Comparison of ENCODE assay signal across 23 cellular contexts in genomic region chrX:114006664-114007063, GRCh38.
"Had no signal": no experiment of that assay in that cellular context is flagged by ENCODE, and none has a peak within 500 bp of the region (broad histone marks: within the 10 kb centered on the region; RNA-seq: fewer than 3 reads in every experiment).

No MANE protein-coding gene starts in this region.

- DNase-seq: activated CD4-positive, alpha-beta memory T cell treated with anti-CD3 and anti-CD28 coated beads for 36 hours; activated CD4-positive, alpha-beta T cell treated with anti-CD3 and anti-CD28 coated beads for 1 hour; activated CD4-positive, alpha-beta T cell treated with anti-CD3 and anti-CD28 coated beads, Interleukin-2, amount 10 ng/mL, durations not matched to agents 24 days and 14 days; activated CD8-positive, alpha-beta memory T cell treated with anti-CD3 and anti-CD28 coated beads for 24 hours; activated gamma-delta T cell; activated naive CD4-positive, alpha-beta T cell treated with anti-CD3 and anti-CD28 coated beads for 36 hours; activated T-cell treated with anti-CD3 and anti-CD28 coated beads, Interleukin-2, amount 50 U/mL, for 4 hours; brain microvascular endothelial cell; Kasumi-1; KBM-7; NCI-H1105; NCI-H1436; NCI-H1694 treated with DMSO at 0.1 percent for 48 hours; NCI-H2081; NCI-H510A treated with DMSO at 0.1 percent for 48 hours; NCI-H69; NK-92 treated with Interleukin-12 subunit alpha and Interleukin-12 subunit beta, amount 100 ng/mL, for 24 hours; SHP77; T-helper 17 cell; T-helper 9 cell had no signal

- H3K27me3 Mint-ChIP-seq: activated CD4-positive, alpha-beta memory T cell treated with anti-CD3 and anti-CD28 coated beads for 36 hours; activated CD4-positive, alpha-beta T cell treated with anti-CD3 and anti-CD28 coated beads, Interleukin-2, amount 10 ng/mL, durations not matched to agents 24 days and 14 days; activated naive CD8-positive, alpha-beta T cell; T-helper 17 cell had no signal

- H3K4me3 Mint-ChIP-seq: activated CD4-positive, alpha-beta memory T cell treated with anti-CD3 and anti-CD28 coated beads for 36 hours; activated CD4-positive, alpha-beta T cell treated with anti-CD3 and anti-CD28 coated beads, Interleukin-2, amount 10 ng/mL, durations not matched to agents 24 days and 14 days; activated naive CD4-positive, alpha-beta T cell treated with anti-CD3 and anti-CD28 coated beads for 36 hours; activated naive CD8-positive, alpha-beta T cell; activated T-cell treated with anti-CD3 and anti-CD28 coated beads, Interleukin-2, amount 50 U/mL, for 4 hours; T-helper 17 cell; WTC11 had no signal

- H3K4me1 Mint-ChIP-seq: activated CD4-positive, alpha-beta T cell treated with anti-CD3 and anti-CD28 coated beads, Interleukin-2, amount 10 ng/mL, durations not matched to agents 24 days and 14 days; T-helper 17 cell had no signal

- H3K27ac Mint-ChIP-seq: activated CD4-positive, alpha-beta memory T cell treated with anti-CD3 and anti-CD28 coated beads for 36 hours; activated CD4-positive, alpha-beta T cell treated with anti-CD3 and anti-CD28 coated beads, Interleukin-2, amount 10 ng/mL, durations not matched to agents 24 days and 14 days; activated naive CD4-positive, alpha-beta T cell treated with anti-CD3 and anti-CD28 coated beads for 36 hours; activated naive CD8-positive, alpha-beta T cell; T-helper 17 cell; WTC11 had no signal

- H3K9me3 Mint-ChIP-seq: WTC11 had no signal

- H3K36me3 Mint-ChIP-seq: activated CD4-positive, alpha-beta memory T cell treated with anti-CD3 and anti-CD28 coated beads for 36 hours; activated naive CD8-positive, alpha-beta T cell; WTC11 had no signal

- ATAC-seq: activated T-cell treated with anti-CD3 and anti-CD28 coated beads, Interleukin-2, amount 50 U/mL, for 4 hours; Panc1; T-helper 17 cell; WTC11 had no signal
